Comparison of ENCODE assay signal across 15 cellular contexts in genomic region chr17:19641687-19642372, GRCh38.
"Had no signal": no experiment of that assay in that cellular context is flagged by ENCODE, and none has a peak within 500 bp of the region (broad histone marks: within the 10 kb centered on the region; RNA-seq: fewer than 3 reads in every experiment).

No MANE protein-coding gene starts in this region.

- H3K27me3 ChIP-seq: hepatocyte, stomach had no signal

- H3K79me2 ChIP-seq: hepatocyte, parathyroid adenoma had no signal

- DNase-seq: activated CD4-positive, alpha-beta T cell treated with anti-CD3 and anti-CD28 coated beads, Interleukin-2, amount 50 U/mL, for 1 hour; activated gamma-delta T cell; activated T-cell treated with anti-CD3 and anti-CD28 coated beads, Interleukin-2, amount 50 U/mL, for 1 hour; amygdala; cerebellar nuclear complex; effector memory CD8-positive, alpha-beta T cell; midbrain; naive B cell; stimulated activated CD4-positive, alpha-beta T cell treated with anti-CD3 and anti-CD28 coated beads, Interleukin-4, amount 100 ng/mL, for 4 hours; stomach had no signal

- H2AFZ ChIP-seq: hepatocyte, parathyroid adenoma had no signal

- ATAC-seq: effector memory CD8-positive, alpha-beta T cell had no signal

- H3K27ac ChIP-seq: epithelial cell of prostate, hepatocyte, parathyroid adenoma, stomach, thoracic aorta had no signal

- H3K36me3 ChIP-seq: stomach, thoracic aorta had no signal

- FAIRE-seq: TTC549 had no signal

- H3K9me3 ChIP-seq: stomach, thoracic aorta had no signal

- H3K9ac ChIP-seq: parathyroid adenoma had no signal

- H3K4me2 ChIP-seq: hepatocyte had no signal

- H3K4me3 ChIP-seq: hepatocyte, stomach, thoracic aorta had no signal
